8 cellular contexts compared by ENCODE assay signal in genomic region chr2:178413472-178414265, GRCh38. TPM values are rescaled to one million over a fixed set of nuclear protein-coding genes. Genes with fewer than 3 reads are reported as not detected.
DNase-seq lines count a peak whose midpoint lies in the region; ATAC-seq and TF ChIP-seq lines count a peak whose summit lies in the region.

No MANE protein-coding gene starts in this region.

- ATAC-seq in GM18868 (IDR thresholded peaks at IDR 0.05; ENCODE audit: unreplicated experiment) (peak; percentile 81), HG03097 (IDR thresholded peaks at IDR 0.05; ENCODE audit: low FRiP score, unreplicated experiment) (peak; percentile 63)

- DNase-seq in NCI-H2171 treated with DMSO at 0.1 percent for 48 hours (lab: John Stamatoyannopoulos, UW) (peak; percentile 87), cerebellum (ENCODE audit: low spot score) (peak; percentile 74), kidney epithelial cell (ENCODE audit: low read depth) (peak; percentile 28)
- DNase-seq in activated CD4-positive, CD25-positive, alpha-beta regulatory T cell treated with anti-CD3 and anti-CD28 coated beads, Interleukin-2, amount 50 U/mL, for 72 hours, result peak; percentile 73
- DNase-seq in stimulated activated CD4-positive, alpha-beta T cell treated with anti-CD3 and anti-CD28 coated beads, Interleukin-15, amount 100 ng/mL, for 24 hours, result peak; percentile 87

- H3K4me3 ChIP-seq in ACC112 (ENCODE audit: low read depth, low read length), result peak overlapping the region; percentile 90
- H3K4me3 ChIP-seq in kidney epithelial cell (ENCODE audit: low read depth, low read length), result peak overlapping the region; percentile 56

- peaks cover 40% of the 10 kb centered on the region for H3K79me2 ChIP-seq in ACC112 (ENCODE audit: control insufficient read depth, insufficient read depth, low read length, unreplicated experiment)

- H3K4me1 ChIP-seq in ACC112 (ENCODE audit: control insufficient read depth, insufficient read depth, low read length, unreplicated experiment), result peaks cover 15% of the 10 kb centered on the region

- H2AFZ ChIP-seq in ACC112 (ENCODE audit: low read length, unreplicated experiment), result peak overlapping the region; percentile 96

- H3K36me3 ChIP-seq in ACC112 (ENCODE audit: insufficient read depth, low read length), result no peaks in the 10 kb centered on the region
- H3K36me3 ChIP-seq in kidney epithelial cell (ENCODE audit: control insufficient read depth, insufficient read depth, low read length), result no peaks in the 10 kb centered on the region

- no peaks in the 10 kb centered on the region for H3K27me3 ChIP-seq in ACC112 (ENCODE audit: insufficient read depth, low read length)
- H3K27me3 ChIP-seq in kidney epithelial cell (ENCODE audit: control insufficient read depth, insufficient read depth, low read length), result no peaks in the 10 kb centered on the region

- peak overlapping the region; percentile 84 for H3K27ac ChIP-seq in ACC112 (ENCODE audit: low read depth, low read length)

- TF ChIP-seq CTCF in kidney epithelial cell (IDR thresholded peaks at IDR 0.05; ENCODE audit: insufficient read depth, low read length, poor library complexity, severe bottlenecking), result no peak

RNA-seq across cellular contexts. Expression of gene PRKRA, which starts 37.3 kb away (rescaled TPM):
- total RNA-seq in cerebellum (83.1 TPM), kidney epithelial cell (50.3 and 50.4 TPM in 2 replicates)

RNA-seq across cellular contexts. Expression of gene PJVK, which starts 37.5 kb away (rescaled TPM):
- total RNA-seq in cerebellum (3.3 TPM), kidney epithelial cell (2.7 and 3.8 TPM in 2 replicates)

Comparison
In these comparisons a context has a peak if more than half of its experiments do, and no peak if none do; other contexts are left out.
1. Peak in every context shown above with its lines: DNase-seq, ATAC-seq, H3K4me3 ChIP-seq and H3K27ac ChIP-seq.
2. DNase-seq: peak in every context shown above with its lines; median percentile 87 in NCI-H2171 treated with DMSO at 0.1 percent for 48 hours; 87 in stimulated activated CD4-positive, alpha-beta T cell treated with anti-CD3 and anti-CD28 coated beads, Interleukin-15, amount 100 ng/mL, for 24 hours; 74 in cerebellum; 73 in activated CD4-positive, CD25-positive, alpha-beta regulatory T cell treated with anti-CD3 and anti-CD28 coated beads, Interleukin-2, amount 50 U/mL, for 72 hours; 28 in kidney epithelial cell.